12 cellular contexts compared by ENCODE assay signal in genomic region chr5:77518304-77518703, GRCh38. TPM values are rescaled to one million over a fixed set of nuclear protein-coding genes. Genes with fewer than 3 reads are reported as not detected.
A peak's percentile ranks its signal among the peaks of the same experiment; 100 is the strongest.
DNase-seq lines count a peak whose midpoint lies in the region; TF ChIP-seq lines count a peak whose summit lies in the region.
"Had no signal": no experiment of that assay in that cellular context is flagged by ENCODE, and none has a peak within 500 bp of the region (broad histone marks: within the 10 kb centered on the region; RNA-seq: fewer than 3 reads in every experiment).

No MANE protein-coding gene starts in this region.

- no peak overlapping the region for H3K27ac ChIP-seq in CD8-positive, alpha-beta memory T cell (ENCODE audit: low read depth, low read length)
- H3K27ac ChIP-seq: skin epidermis, transverse colon had no signal

- H2AFZ ChIP-seq in Loucy (ENCODE audit: low read length), result no peak overlapping the region

- no peak overlapping the region for H3K4me3 ChIP-seq in Loucy (ENCODE audit: low read length, poor library complexity, severe bottlenecking)
- no peak overlapping the region for H3K4me3 ChIP-seq in CD8-positive, alpha-beta memory T cell (ENCODE audit: low read length)
- H3K4me3 ChIP-seq: skin epidermis, transverse colon had no signal

- DNase-seq in NCI-H1436 (lab: John Stamatoyannopoulos, UW), result peak; percentile 26
- no peak for DNase-seq in NCI-H1436 treated with DMSO at 0.1 percent for 48 hours (lab: John Stamatoyannopoulos, UW)
- DNase-seq in SW480 (ENCODE audit: low spot score), result peak; percentile 46
- no peak for DNase-seq in HK-2 (ENCODE audit: unreplicated experiment)
- DNase-seq in NCI-H510A (lab: John Stamatoyannopoulos, UW), result no peak
- no peak for DNase-seq in CD8-positive, alpha-beta memory T cell
- DNase-seq: activated T-cell treated with anti-CD3 and anti-CD28 coated beads, Interleukin-2, amount 50 U/mL, for 72 hours; hypothalamus; transverse colon had no signal

- H3K27ac Mint-ChIP-seq in nephron, result no peak overlapping the region
- H3K27ac Mint-ChIP-seq in CD8-positive, alpha-beta memory T cell, result no peak overlapping the region
- H3K27ac Mint-ChIP-seq: activated T-cell treated with anti-CD3 and anti-CD28 coated beads, Interleukin-2, amount 50 U/mL, for 72 hours had no signal

- POLR2A ChIA-PET in CD8-positive, alpha-beta memory T cell (lab: Charles Lee), result no interaction called here

- no peak overlapping the region for H3K9ac ChIP-seq in Loucy (ENCODE audit: low read depth, low read length, poor library complexity, severe bottlenecking)

- H3K27me3 Mint-ChIP-seq in nephron (ENCODE audit: low read depth), result no peaks in the 10 kb centered on the region
- peaks cover 8 to 13% of the 10 kb centered on the region in 2 donors for H3K27me3 Mint-ChIP-seq in CD8-positive, alpha-beta memory T cell

- H3K9me3 Mint-ChIP-seq in nephron, result no peaks in the 10 kb centered on the region
- H3K9me3 Mint-ChIP-seq in CD8-positive, alpha-beta memory T cell, result no peaks in the 10 kb centered on the region
- H3K9me3 Mint-ChIP-seq: activated T-cell treated with anti-CD3 and anti-CD28 coated beads, Interleukin-2, amount 50 U/mL, for 72 hours had no signal

- no peaks in the 10 kb centered on the region for H3K4me1 Mint-ChIP-seq in nephron
- H3K4me1 Mint-ChIP-seq in CD8-positive, alpha-beta memory T cell, result no peaks in the 10 kb centered on the region

- CTCF ChIA-PET in CD8-positive, alpha-beta memory T cell (lab: Charles Lee), result no interaction called here

- H3K79me2 ChIP-seq in Loucy (ENCODE audit: insufficient read depth, low read length), result no peaks in the 10 kb centered on the region

- H3K36me3 ChIP-seq in Loucy (ENCODE audit: insufficient read depth, low read length), result no peaks in the 10 kb centered on the region
- no peaks in the 10 kb centered on the region for H3K36me3 ChIP-seq in CD8-positive, alpha-beta memory T cell (ENCODE audit: insufficient read depth, low read length)
- H3K36me3 ChIP-seq: transverse colon had no signal

- no peaks in the 10 kb centered on the region for H3K4me1 ChIP-seq in Loucy (ENCODE audit: insufficient read depth, low read length, poor library complexity, severe bottlenecking)
- H3K4me1 ChIP-seq in CD8-positive, alpha-beta memory T cell (ENCODE audit: insufficient read depth, low read length), result no peaks in the 10 kb centered on the region
- H3K4me1 ChIP-seq: transverse colon had no signal

- H3K27me3 ChIP-seq in Loucy (ENCODE audit: insufficient read depth, low read length, poor library complexity, severe bottlenecking), result no peaks in the 10 kb centered on the region
- no peaks in the 10 kb centered on the region for H3K27me3 ChIP-seq in CD8-positive, alpha-beta memory T cell (ENCODE audit: insufficient read depth, low read length, poor library complexity, severe bottlenecking)

- H3K4me2 ChIP-seq in Loucy (ENCODE audit: low read depth, low read length, poor library complexity, severe bottlenecking), result no peak overlapping the region

- no peaks in the 10 kb centered on the region for H3K9me3 ChIP-seq in Loucy (ENCODE audit: insufficient read depth, low read depth, low read length)
- no peaks in the 10 kb centered on the region for H3K9me3 ChIP-seq in CD8-positive, alpha-beta memory T cell (ENCODE audit: low read length)
- H3K9me3 ChIP-seq: transverse colon had no signal

- no peaks in the 10 kb centered on the region for H3F3A ChIP-seq in Loucy (ENCODE audit: low read depth)

- H3K9me2 ChIP-seq in Loucy (replicated peaks; ENCODE audit: low read depth, low read length), result no peaks in the 10 kb centered on the region

- TF ChIP-seq CTCF in Loucy (conservative IDR thresholded peaks at IDR 0.05; ENCODE audit: low read length) (peak; percentile 61), nephron (IDR thresholded peaks at IDR 0.05; ENCODE audit: unreplicated experiment in 3 of 3) (peak; percentile 10 to 40 (median 16))

- H4K20me1 ChIP-seq in Loucy (ENCODE audit: insufficient read depth, low read length, poor library complexity, severe bottlenecking), result no peaks in the 10 kb centered on the region

- H3K4me3 Mint-ChIP-seq in nephron, result no peak overlapping the region
- no peak overlapping the region for H3K4me3 Mint-ChIP-seq in CD8-positive, alpha-beta memory T cell
- H3K4me3 Mint-ChIP-seq: activated T-cell treated with anti-CD3 and anti-CD28 coated beads, Interleukin-2, amount 50 U/mL, for 72 hours had no signal

- no peaks in the 10 kb centered on the region for H3K36me3 Mint-ChIP-seq in nephron (ENCODE audit: low read depth)
- H3K36me3 Mint-ChIP-seq in CD8-positive, alpha-beta memory T cell, result no peaks in the 10 kb centered on the region

RNA-seq across cellular contexts. Expression of gene WDR41, which starts 26.2 kb away (rescaled TPM):
- total RNA-seq in CD8-positive, alpha-beta memory T cell, result 10 to 100 TPM; 28.6 to 35.2 TPM
- 19.7 TPM for polyA plus RNA-seq in CD8-positive, alpha-beta memory T cell

Comparison
In these comparisons a context has a peak if more than half of its experiments do, and no peak if none do; other contexts are left out.
1. DNase-seq: peak in NCI-H1436 (single experiment) and SW480 (single experiment); none in NCI-H1436 treated with DMSO at 0.1 percent for 48 hours (single experiment), HK-2 (single experiment), NCI-H510A (single experiment) and CD8-positive, alpha-beta memory T cell (0 of 5).